In genomic region chr13:109707044-109707794, GRCh38 we compare ENCODE assay signal across 2 cellular contexts.
A peak's percentile ranks its signal among the peaks of the same experiment; 100 is the strongest.
TF ChIP-seq lines count a peak whose summit lies in the region.

No MANE protein-coding gene starts in this region.

TF ChIP-seq in HEK293, 187 proteins besides CTCF, POLR2A, EP300 and RAD21 (continues in another document):
- TF ChIP-seq BCL6B (tag by site-specific recombination; IDR thresholded peaks at IDR 0.05) (0 out of 2 replicates have a peak, but pooled peaks have one; percentile 9), IKZF3 (tag by site-specific recombination; IDR thresholded peaks at IDR 0.05) (0 out of 2 replicates have a peak, but pooled peaks have one; percentile 38), ZNF830 (tag by site-specific recombination; IDR thresholded peaks at IDR 0.05; ENCODE audit: low read depth) (no peak), ZNF324 (tag by site-specific recombination; IDR thresholded peaks at IDR 0.05) (peak; percentile 52), ZNF416 (tag by site-specific recombination; IDR thresholded peaks at IDR 0.05) (no peak), REST (tag by site-specific recombination; IDR thresholded peaks at IDR 0.05) (no peak), WT1 (tag by site-specific recombination; IDR thresholded peaks at IDR 0.05) (peak; percentile 82), ZNF362 (tag by site-specific recombination; IDR thresholded peaks at IDR 0.05) (no peak), ZNF341 (tag by site-specific recombination; IDR thresholded peaks at IDR 0.05; ENCODE audit: low read depth) (0 out of 2 replicates have a peak, but pooled peaks have one; percentile 10), GLI4 (tag by site-specific recombination; IDR thresholded peaks at IDR 0.05) (no peak), ATF2 (tag by site-specific recombination; IDR thresholded peaks at IDR 0.05; ENCODE audit: low read depth) (peak; percentile 45; the same call in 1 of the 2 replicates), YY2 (tag by site-specific recombination; IDR thresholded peaks at IDR 0.05) (no peak), ZNF837 (tag by site-specific recombination; IDR thresholded peaks at IDR 0.05) (no peak), PBX3 (CRISPR knock-in tag; IDR thresholded peaks at IDR 0.05) (no peak), ZBTB17 (tag by site-specific recombination; IDR thresholded peaks at IDR 0.05) (peak; percentile 80), ZNF692 (tag by site-specific recombination; IDR thresholded peaks at IDR 0.05) (0 out of 2 replicates have a peak, but pooled peaks have one; percentile 10), ZBTB7A (tag by site-specific recombination; IDR thresholded peaks at IDR 0.05; ENCODE audit: low read depth) (no peak), ZIC2 (tag by site-specific recombination; IDR thresholded peaks at IDR 0.05) (peak; percentile 73), ZBTB21 (tag by site-specific recombination; IDR thresholded peaks at IDR 0.05) (peak; percentile 69)

TF ChIP-seq in H1, 55 proteins besides CTCF, POLR2A, EP300 and RAD21:
- TF ChIP-seq ATF3 (IDR thresholded peaks at IDR 0.05; ENCODE audit: insufficient read depth, low read depth, low read length) (no peak), SP2 (IDR thresholded peaks at IDR 0.05; ENCODE audit: low read length) (no peak), CHD2 (IDR thresholded peaks at IDR 0.05; ENCODE audit: low read length) (no peak), CEBPB (IDR thresholded peaks at IDR 0.05; ENCODE audit: low read depth, low read length) (0 out of 2 replicates have a peak, but pooled peaks have one; percentile 26), MAX (IDR thresholded peaks at IDR 0.05) (0 out of 2 replicates have a peak, but pooled peaks have one; percentile 35), POLR2AphosphoS5 (IDR thresholded peaks at IDR 0.05; ENCODE audit: low read depth, low read length) (no peak)
